In the genomic region with DNA sequence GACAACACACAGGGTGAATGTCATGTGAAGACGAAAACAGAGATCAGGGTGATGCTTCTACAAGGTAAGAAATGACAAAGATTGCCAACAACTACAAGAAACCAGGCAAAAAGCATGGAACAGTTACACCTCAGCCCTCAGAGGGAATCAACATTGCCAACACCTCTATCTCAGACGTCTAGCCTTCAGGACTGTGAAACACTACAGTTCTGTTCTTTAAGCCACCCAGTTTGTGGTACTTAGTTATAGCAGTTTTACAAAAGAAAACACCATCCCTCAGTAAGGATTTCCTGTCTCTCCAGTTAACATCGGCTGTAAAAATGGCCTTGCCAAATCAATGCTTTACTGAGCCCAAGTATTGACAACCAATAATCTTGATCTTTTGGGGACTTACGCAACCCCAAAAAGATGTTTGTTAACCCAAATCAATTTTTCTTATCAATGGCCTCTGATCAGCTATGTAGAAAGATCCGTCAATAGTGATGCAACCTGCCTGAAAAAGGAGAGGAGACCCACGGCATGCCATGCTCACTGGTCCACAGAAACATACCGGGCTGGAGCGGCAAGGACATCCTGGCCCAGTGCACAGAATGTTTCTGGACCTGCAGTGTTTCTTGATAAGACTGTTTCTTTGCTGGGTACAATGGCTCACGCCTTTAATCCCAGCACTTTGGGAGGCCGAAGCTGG, we compare ENCODE assay signal across 1 cellular context.
TF ChIP-seq lines count a peak whose summit lies in the region.

No MANE protein-coding gene starts in this region.

TF ChIP-seq in HepG2, 621 proteins besides CTCF, POLR2A, EP300 and RAD21 (continued from another document):
- TF ChIP-seq SAP130 (CRISPR knock-in tag; IDR thresholded peaks at IDR 0.05; ENCODE audit: low read depth): no peak
- no peak for TF ChIP-seq ZNF160 (CRISPR knock-in tag; IDR thresholded peaks at IDR 0.05)
- no peak for TF ChIP-seq NCOR1 (IDR thresholded peaks at IDR 0.05; ENCODE audit: borderline replicate concordance, low read length)
- TF ChIP-seq JARID2 (CRISPR knock-in tag; IDR thresholded peaks at IDR 0.05; ENCODE audit: insufficient replicate concordance): no peak
- TF ChIP-seq SMARCE1 (IDR thresholded peaks at IDR 0.05; ENCODE audit: borderline replicate concordance): no peak
- TF ChIP-seq, protein P1, sequence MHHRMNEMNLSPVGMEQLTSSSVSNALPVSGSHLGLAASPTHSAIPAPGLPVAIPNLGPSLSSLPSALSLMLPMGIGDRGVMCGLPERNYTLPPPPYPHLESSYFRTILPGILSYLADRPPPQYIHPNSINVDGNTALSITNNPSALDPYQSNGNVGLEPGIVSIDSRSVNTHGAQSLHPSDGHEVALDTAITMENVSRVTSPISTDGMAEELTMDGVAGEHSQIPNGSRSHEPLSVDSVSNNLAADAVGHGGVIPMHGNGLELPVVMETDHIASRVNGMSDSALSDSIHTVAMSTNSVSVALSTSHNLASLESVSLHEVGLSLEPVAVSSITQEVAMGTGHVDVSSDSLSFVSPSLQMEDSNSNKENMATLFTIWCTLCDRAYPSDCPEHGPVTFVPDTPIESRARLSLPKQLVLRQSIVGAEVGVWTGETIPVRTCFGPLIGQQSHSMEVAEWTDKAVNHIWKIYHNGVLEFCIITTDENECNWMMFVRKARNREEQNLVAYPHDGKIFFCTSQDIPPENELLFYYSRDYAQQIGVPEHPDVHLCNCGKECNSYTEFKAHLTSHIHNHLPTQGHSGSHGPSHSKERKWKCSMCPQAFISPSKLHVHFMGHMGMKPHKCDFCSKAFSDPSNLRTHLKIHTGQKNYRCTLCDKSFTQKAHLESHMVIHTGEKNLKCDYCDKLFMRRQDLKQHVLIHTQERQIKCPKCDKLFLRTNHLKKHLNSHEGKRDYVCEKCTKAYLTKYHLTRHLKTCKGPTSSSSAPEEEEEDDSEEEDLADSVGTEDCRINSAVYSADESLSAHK (CRISPR knock-in tag; IDR thresholded peaks at IDR 0.05; ENCODE audit: borderline replicate concordance): no peak
- no peak for TF ChIP-seq ZNF577 (CRISPR knock-in tag; IDR thresholded peaks at IDR 0.05; ENCODE audit: borderline replicate concordance, low read depth)
- peak; percentile 58; the same call in 1 of the 2 replicates for TF ChIP-seq ZNF503 (CRISPR knock-in tag; IDR thresholded peaks at IDR 0.05)
- TF ChIP-seq, protein P2, sequence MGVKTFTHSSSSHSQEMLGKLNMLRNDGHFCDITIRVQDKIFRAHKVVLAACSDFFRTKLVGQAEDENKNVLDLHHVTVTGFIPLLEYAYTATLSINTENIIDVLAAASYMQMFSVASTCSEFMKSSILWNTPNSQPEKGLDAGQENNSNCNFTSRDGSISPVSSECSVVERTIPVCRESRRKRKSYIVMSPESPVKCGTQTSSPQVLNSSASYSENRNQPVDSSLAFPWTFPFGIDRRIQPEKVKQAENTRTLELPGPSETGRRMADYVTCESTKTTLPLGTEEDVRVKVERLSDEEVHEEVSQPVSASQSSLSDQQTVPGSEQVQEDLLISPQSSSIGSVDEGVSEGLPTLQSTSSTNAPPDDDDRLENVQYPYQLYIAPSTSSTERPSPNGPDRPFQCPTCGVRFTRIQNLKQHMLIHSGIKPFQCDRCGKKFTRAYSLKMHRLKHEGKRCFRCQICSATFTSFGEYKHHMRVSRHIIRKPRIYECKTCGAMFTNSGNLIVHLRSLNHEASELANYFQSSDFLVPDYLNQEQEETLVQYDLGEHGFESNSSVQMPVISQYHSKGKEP (CRISPR knock-in tag; IDR thresholded peaks at IDR 0.05): no peak
- TF ChIP-seq ZNF124 (CRISPR knock-in tag; IDR thresholded peaks at IDR 0.05): no peak
- TF ChIP-seq NR3C1 (CRISPR knock-in tag; IDR thresholded peaks at IDR 0.05): no peak
- no peak for TF ChIP-seq TBL1XR1 (IDR thresholded peaks at IDR 0.05; ENCODE audit: borderline replicate concordance, low read length, partially characterized antibody)
- TF ChIP-seq PAXIP1 (CRISPR knock-in tag; conservative IDR thresholded peaks at IDR 0.05): peak; percentile 79
- no peak for TF ChIP-seq ZNF530 (CRISPR knock-in tag; IDR thresholded peaks at IDR 0.05; ENCODE audit: low read depth)
- TF ChIP-seq, protein P3, sequence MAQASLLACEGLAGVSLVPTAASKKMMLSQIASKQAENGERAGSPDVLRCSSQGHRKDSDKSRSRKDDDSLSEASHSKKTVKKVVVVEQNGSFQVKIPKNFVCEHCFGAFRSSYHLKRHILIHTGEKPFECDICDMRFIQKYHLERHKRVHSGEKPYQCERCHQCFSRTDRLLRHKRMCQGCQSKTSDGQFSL (CRISPR knock-in tag; IDR thresholded peaks at IDR 0.05): no peak
- TF ChIP-seq HOXA3 (CRISPR knock-in tag; IDR thresholded peaks at IDR 0.05): peak; percentile 74
- TF ChIP-seq ZNF501 (CRISPR knock-in tag; IDR thresholded peaks at IDR 0.05): no peak
- TF ChIP-seq ZNF710 (CRISPR knock-in tag; IDR thresholded peaks at IDR 0.05; ENCODE audit: borderline replicate concordance): 0 out of 2 replicates have a peak, but pooled peaks have one; percentile 26
- TF ChIP-seq WIZ (CRISPR knock-in tag; IDR thresholded peaks at IDR 0.05): no peak
- no peak for TF ChIP-seq AGO1 (IDR thresholded peaks at IDR 0.05; ENCODE audit: low read depth, low read length, poor library complexity, severe bottlenecking)
- TF ChIP-seq ISL2 (CRISPR knock-in tag; IDR thresholded peaks at IDR 0.05): peak; percentile 90
- no peak for TF ChIP-seq SPEN (CRISPR knock-in tag; IDR thresholded peaks at IDR 0.05; ENCODE audit: low read depth)
- no peak; the same call in 1 of the 2 replicates for TF ChIP-seq FOXK1 (CRISPR knock-in tag; IDR thresholded peaks at IDR 0.05; ENCODE audit: borderline replicate concordance, low read depth)
